8 cellular contexts compared by ENCODE assay signal in the genomic region with DNA sequence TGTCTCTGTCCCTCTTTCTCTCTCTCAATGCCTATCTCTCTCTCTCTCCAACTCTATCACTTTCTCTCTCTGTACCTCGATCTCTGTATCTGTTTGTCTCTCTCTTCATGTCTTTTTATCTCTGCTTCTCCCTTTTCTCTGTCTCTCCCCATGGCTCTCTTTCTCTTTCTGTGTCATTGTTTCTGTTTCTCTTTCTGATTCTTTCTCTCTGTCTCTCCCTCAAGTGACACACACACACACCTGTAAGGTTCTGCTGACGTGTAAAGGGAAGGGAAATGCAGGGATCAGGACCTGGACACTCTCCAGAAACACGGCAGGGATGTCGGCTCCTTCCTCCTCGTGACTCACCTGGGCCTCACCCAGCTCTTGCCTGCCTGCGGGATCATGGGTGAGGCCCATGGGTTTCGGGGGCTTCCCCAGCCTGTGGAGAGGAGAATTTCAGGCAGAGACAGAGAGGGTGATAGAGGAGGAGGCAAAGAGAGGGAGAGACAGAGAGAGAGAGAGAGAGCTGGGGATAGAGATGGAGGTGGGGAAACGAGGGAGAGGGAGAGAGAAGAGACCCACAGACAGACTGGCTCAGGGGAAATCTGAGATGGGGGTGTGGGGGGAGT. TPM values are rescaled to one million over a fixed set of nuclear protein-coding genes. Genes with fewer than 3 reads are reported as not detected.
DNase-seq lines count a peak whose midpoint lies in the region; ATAC-seq and TF ChIP-seq lines count a peak whose summit lies in the region.

No MANE protein-coding gene starts in this region.

- H3K4me3 ChIP-seq in GM06990 (replicated peaks; ENCODE audit: low read depth, low read length) (peak overlapping the region; percentile 6; the same call in 1 of the 2 replicates), neural progenitor cell (no peak overlapping the region), coronary artery (no peak overlapping the region)

- H3K27ac ChIP-seq in neural progenitor cell, result no peak overlapping the region
- H3K27ac ChIP-seq in coronary artery, result no peak overlapping the region

- no peaks in the 10 kb centered on the region for H3K36me3 Mint-ChIP-seq in neural progenitor cell

- no peak overlapping the region for H3K27ac Mint-ChIP-seq in neural progenitor cell

- H3K9me3 Mint-ChIP-seq in neural progenitor cell, result no peaks in the 10 kb centered on the region

- DNase-seq in GM06990 (ENCODE audit: extremely low read depth, insufficient read length) (no peak), HPDE6-E6E7 (ENCODE audit: extremely low spot score) (peak; percentile 97), astrocyte of the hippocampus (ENCODE audit: low read depth, low spot score) (peak; percentile 69), neural progenitor cell (ENCODE audit: low spot score) (no peak), coronary artery (ENCODE audit: low spot score) (no peak), NCI-H82 (lab: John Stamatoyannopoulos, UW) (no peak)
- DNase-seq in activated CD8-positive, alpha-beta memory T cell treated with anti-CD3 and anti-CD28 coated beads, Interleukin-2, amount 50 U/mL, for 48 hours, result no peak

- no peaks in the 10 kb centered on the region for H3K9me3 ChIP-seq in neural progenitor cell (ENCODE audit: low read depth)

- ATAC-seq in GM21529 (IDR thresholded peaks at IDR 0.05; ENCODE audit: unreplicated experiment), result no peak

- H4K20me1 ChIP-seq in neural progenitor cell (ENCODE audit: low read depth), result no peaks in the 10 kb centered on the region

- no peak overlapping the region for H3K4me3 Mint-ChIP-seq in neural progenitor cell

- peak overlapping the region; percentile 54 for H2AFZ ChIP-seq in neural progenitor cell (replicated peaks)

- H3K27me3 ChIP-seq in GM06990 (replicated peaks; ENCODE audit: control insufficient read depth, insufficient read depth, low read length), result no peaks in the 10 kb centered on the region
- peaks cover 11% of the 10 kb centered on the region for H3K27me3 ChIP-seq in neural progenitor cell

- H3K36me3 ChIP-seq in GM06990 (ENCODE audit: control insufficient read depth, insufficient read depth, low read length) (no peaks in the 10 kb centered on the region), neural progenitor cell (no peaks in the 10 kb centered on the region)

- H3K4me1 Mint-ChIP-seq in neural progenitor cell, result peaks cover 12% of the 10 kb centered on the region

- peaks cover 6% of the 10 kb centered on the region for H3K4me1 ChIP-seq in neural progenitor cell

- TF ChIP-seq CTCF in GM06990 (IDR thresholded peaks at IDR 0.05; ENCODE audit: insufficient read depth, low read length, poor library complexity, severe bottlenecking), result no peak
- TF ChIP-seq CTCF in neural progenitor cell (IDR thresholded peaks at IDR 0.05), result no peak
- no peak for TF ChIP-seq CTCF in coronary artery (IDR thresholded peaks at IDR 0.05)

- H3K9ac ChIP-seq in neural progenitor cell, result no peak overlapping the region

- no peaks in the 10 kb centered on the region for H3K79me2 ChIP-seq in neural progenitor cell (ENCODE audit: low read depth)

- peaks cover 13% of the 10 kb centered on the region for H3K27me3 Mint-ChIP-seq in neural progenitor cell (ENCODE audit: insufficient read depth, low read depth)

- H3K4me2 ChIP-seq in neural progenitor cell, result no peak overlapping the region

- peaks cover 9% of the 10 kb centered on the region for H3F3A ChIP-seq in neural progenitor cell (ENCODE audit: low read depth)

RNA-seq across cellular contexts. Expression of gene PLAUR, which starts 5.4 kb away (rescaled TPM):
- total RNA-seq in neural progenitor cell (ENCODE audit: low replicate concordance), result 12.9 and 36.5 TPM in 2 replicates

RNA-seq across cellular contexts. Expression of gene CADM4, which starts 35.7 kb away (rescaled TPM):
- total RNA-seq in neural progenitor cell (ENCODE audit: low replicate concordance), result 7.7 and 28.6 TPM in 2 replicates

RNA-seq across cellular contexts. Expression of gene IRGC, which starts 40.5 kb away (rescaled TPM):
- total RNA-seq in neural progenitor cell (ENCODE audit: low replicate concordance), result not detected in 2 replicates

RNA-seq across cellular contexts. Expression of gene ZNF428, which starts 55.9 kb away (rescaled TPM):
- total RNA-seq in neural progenitor cell (ENCODE audit: low replicate concordance), result 18.5 and 57.7 TPM in 2 replicates

Comparison
In these comparisons a context has a peak if more than half of its experiments do, and no peak if none do; other contexts are left out.
1. DNase-seq: peak in HPDE6-E6E7 (single experiment) and astrocyte of the hippocampus (single experiment); none in GM06990 (single experiment), neural progenitor cell (single experiment), coronary artery (single experiment), NCI-H82 (single experiment) and activated CD8-positive, alpha-beta memory T cell treated with anti-CD3 and anti-CD28 coated beads, Interleukin-2, amount 50 U/mL, for 48 hours (single experiment).